Comparison of ENCODE assay signal across 7 cellular contexts in the genomic region with DNA sequence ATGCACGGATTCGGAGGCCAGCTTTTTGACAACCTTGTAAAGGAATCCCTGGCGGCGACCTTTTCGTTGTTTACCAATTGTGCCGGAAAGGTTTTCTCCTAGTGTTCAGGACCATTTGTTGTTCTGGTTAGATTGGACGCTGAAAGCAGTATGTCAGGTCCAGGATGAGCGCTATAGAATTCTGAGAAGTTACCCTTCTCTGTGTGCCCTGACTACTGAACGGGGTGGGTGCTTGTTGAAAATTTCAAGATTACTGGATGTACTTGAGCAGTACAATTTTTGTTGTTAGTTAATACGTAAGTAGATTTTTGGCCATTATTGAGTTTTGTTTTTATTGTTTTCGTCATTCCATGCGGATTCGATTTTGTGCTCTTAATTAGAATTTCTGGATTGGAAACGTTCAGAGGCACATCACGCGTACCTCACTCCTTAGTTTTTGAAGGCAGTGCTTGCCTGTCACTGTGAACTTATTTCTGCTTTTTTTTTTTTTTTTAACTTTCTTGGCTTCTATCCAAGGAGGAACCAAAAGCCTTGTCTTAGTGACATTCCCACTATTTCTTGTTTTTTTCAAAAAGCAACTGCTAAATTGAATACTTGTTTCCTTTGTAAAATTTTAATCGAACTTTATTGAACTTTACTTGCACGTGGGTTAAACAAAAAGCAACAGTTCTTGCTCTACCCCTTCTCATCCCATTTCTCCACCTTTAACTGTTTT. TPM values are rescaled to one million over a fixed set of nuclear protein-coding genes. Genes with fewer than 3 reads are reported as not detected.
A peak's percentile ranks its signal among the peaks of the same experiment; 100 is the strongest.
DNase-seq lines count a peak whose midpoint lies in the region; ATAC-seq and TF ChIP-seq lines count a peak whose summit lies in the region.

No MANE protein-coding gene starts in this region.

- ATAC-seq in GM18873 (IDR thresholded peaks at IDR 0.05; ENCODE audit: low FRiP score, unreplicated experiment) (peak; percentile 9), HG02970 (IDR thresholded peaks at IDR 0.05; ENCODE audit: low FRiP score, unreplicated experiment) (peak; percentile 18), heart left ventricle (peak; percentile 2 to 15 (median 6)), sciatic nerve (peak; percentile 14)

- H3K36me3 ChIP-seq in WERI-Rb-1 (peaks cover 14% of the 10 kb centered on the region), heart left ventricle (peaks cover 0 to 8% (median 0%) of the 10 kb centered on the region in 9 donors)

- peak overlapping the region; percentile 99 for H3K27ac ChIP-seq in WERI-Rb-1
- peak overlapping the region; percentile 90 to 100 (median 96) for H3K27ac ChIP-seq in heart left ventricle

- TF ChIP-seq POLR2A in heart left ventricle (IDR thresholded peaks at IDR 0.05) = no peak

- peak overlapping the region; percentile 98 for H3K4me3 ChIP-seq in WERI-Rb-1 (ENCODE audit: low read depth, low read length)
- H3K4me3 ChIP-seq in heart left ventricle = peak overlapping the region; percentile 75 to 100 (median 92)

- peaks cover 0 to 31% (median 17%) of the 10 kb centered on the region in 12 donors for H3K4me1 ChIP-seq in heart left ventricle

- WGBS in heart left ventricle, 4 donors = 1 to 2% (median 2%) methylated on average over 18 of the region's 18 CpGs

- TF ChIP-seq CTCF in WERI-Rb-1 (IDR thresholded peaks at IDR 0.05; ENCODE audit: low read depth, low read length) (no peak), heart left ventricle (IDR thresholded peaks at IDR 0.05) (no peak)

- intact Hi-C loops in heart left ventricle (cut with DNase I) = loop anchor here in 1 of 10 donors (5.0 to 10.0 kb wide), 2 partner anchors 67 to 179 kb away; partner anchors contain the start of gene KIZ
- intact Hi-C loops in sciatic nerve (cut with DNase I) = no loop called here

- H3K27me3 ChIP-seq in WERI-Rb-1 (ENCODE audit: insufficient read depth, low read depth, severe bottlenecking) = no peaks in the 10 kb centered on the region
- no peaks in the 10 kb centered on the region for H3K27me3 ChIP-seq in heart left ventricle

- DNase-seq in WERI-Rb-1 (no peak), heart left ventricle (no peak), sciatic nerve (ENCODE audit: low spot score) (no peak), NCI-H2196 treated with DMSO at 0.1 percent for 48 hours (lab: John Stamatoyannopoulos, UW; ENCODE audit: unreplicated experiment) (no peak), SW 1271 (lab: John Stamatoyannopoulos, UW) (no peak)

- H3K9me3 ChIP-seq in WERI-Rb-1 (ENCODE audit: severe bottlenecking) = no peaks in the 10 kb centered on the region
- H3K9me3 ChIP-seq in heart left ventricle = peaks cover 0 to 4% (median 0%) of the 10 kb centered on the region in 12 donors

RNA-seq across cellular contexts. Expression of gene XRN2, which starts 0.9 kb away (rescaled TPM):
- total RNA-seq in heart left ventricle (10 to 100 TPM; 30.9 to 48.3 (median 33.2) TPM), sciatic nerve (45.3 TPM)
- polyA plus RNA-seq in heart left ventricle = 10 to 100 TPM in 1 of 2 donors, 1 to 10 TPM in 1; 6.2 to 35.2 TPM
